8 cellular contexts compared by ENCODE assay signal in genomic region chrX:63128509-63128908, GRCh38.
A peak's percentile ranks its signal among the peaks of the same experiment; 100 is the strongest.
DNase-seq lines count a peak whose midpoint lies in the region; ATAC-seq, FAIRE-seq and TF ChIP-seq lines count a peak whose summit lies in the region.

No MANE protein-coding gene starts in this region.

- no peaks in the 10 kb centered on the region for H4K20me1 ChIP-seq in KMS-11 (ENCODE audit: insufficient read depth)

- peak; percentile 62 for TF ChIP-seq CTCF in KMS-11 (conservative IDR thresholded peaks at IDR 0.05; ENCODE audit: low read depth, low read length)
- peak; percentile 22 for TF ChIP-seq CTCF in astrocyte of the cerebellum (IDR thresholded peaks at IDR 0.05; ENCODE audit: low read depth, low read length, missing control alignments)

- no peak overlapping the region for H3K4me3 ChIP-seq in KMS-11 (IDR thresholded peaks at IDR 0.05; ENCODE audit: insufficient read depth, low read depth, low read length)
- no peak overlapping the region for H3K4me3 ChIP-seq in astrocyte of the cerebellum (ENCODE audit: low read depth, low read length)

- H3K36me3 ChIP-seq in KMS-11 (ENCODE audit: insufficient read depth): no peaks in the 10 kb centered on the region

- H3K79me2 ChIP-seq in KMS-11 (ENCODE audit: insufficient read depth, low read depth): no peaks in the 10 kb centered on the region

- H2AFZ ChIP-seq in KMS-11 (ENCODE audit: low read depth): no peak overlapping the region

- in situ Hi-C loops in astrocyte of the cerebellum (cut with HindIII; ENCODE audit: low sequenced_read_pairs): no loop called here

- ATAC-seq in GM19023 (IDR thresholded peaks at IDR 0.05; ENCODE audit: unreplicated experiment): peak; percentile 90

- DNase-seq in NCI-H748 (lab: John Stamatoyannopoulos, UW; ENCODE audit: unreplicated experiment) (peak; percentile 10), NCI-H748 treated with DMSO at 0.1 percent for 48 hours (lab: John Stamatoyannopoulos, UW) (no peak), astrocyte of the cerebellum (ENCODE audit: low read depth) (no peak), non-pigmented ciliary epithelial cell (ENCODE audit: low read depth) (peak; percentile 1), H54 (ENCODE audit: insufficient read length, low spot score) (no peak), SKM-1 treated with dmso at 0.1 percent for 144 hours (lab: John Stamatoyannopoulos, UW; ENCODE audit: unreplicated experiment) (no peak)

- H3K4me2 ChIP-seq in KMS-11: no peak overlapping the region

- H3K27me3 ChIP-seq in KMS-11 (ENCODE audit: insufficient read depth, low read depth): no peaks in the 10 kb centered on the region

- H3K27ac ChIP-seq in KMS-11: no peak overlapping the region

- FAIRE-seq in H54 (lab: Jason Lieb, UNC): no peak

- no peak for TF ChIP-seq POLR2A in H54 (IDR thresholded peaks at IDR 0.05; ENCODE audit: low read depth, low read length)

- H3K9ac ChIP-seq in KMS-11: no peak overlapping the region

- no peaks in the 10 kb centered on the region for H3K4me1 ChIP-seq in KMS-11 (ENCODE audit: low read depth, poor library complexity, severe bottlenecking)

Comparison
In these comparisons a context has a peak if more than half of its experiments do, and no peak if none do; other contexts are left out.
1. DNase-seq: peak in NCI-H748 (single experiment) and non-pigmented ciliary epithelial cell (single experiment); none in NCI-H748 treated with DMSO at 0.1 percent for 48 hours (single experiment), astrocyte of the cerebellum (single experiment), H54 (single experiment) and SKM-1 treated with dmso at 0.1 percent for 144 hours (single experiment).